8 cellular contexts compared by ENCODE assay signal in the genomic region with DNA sequence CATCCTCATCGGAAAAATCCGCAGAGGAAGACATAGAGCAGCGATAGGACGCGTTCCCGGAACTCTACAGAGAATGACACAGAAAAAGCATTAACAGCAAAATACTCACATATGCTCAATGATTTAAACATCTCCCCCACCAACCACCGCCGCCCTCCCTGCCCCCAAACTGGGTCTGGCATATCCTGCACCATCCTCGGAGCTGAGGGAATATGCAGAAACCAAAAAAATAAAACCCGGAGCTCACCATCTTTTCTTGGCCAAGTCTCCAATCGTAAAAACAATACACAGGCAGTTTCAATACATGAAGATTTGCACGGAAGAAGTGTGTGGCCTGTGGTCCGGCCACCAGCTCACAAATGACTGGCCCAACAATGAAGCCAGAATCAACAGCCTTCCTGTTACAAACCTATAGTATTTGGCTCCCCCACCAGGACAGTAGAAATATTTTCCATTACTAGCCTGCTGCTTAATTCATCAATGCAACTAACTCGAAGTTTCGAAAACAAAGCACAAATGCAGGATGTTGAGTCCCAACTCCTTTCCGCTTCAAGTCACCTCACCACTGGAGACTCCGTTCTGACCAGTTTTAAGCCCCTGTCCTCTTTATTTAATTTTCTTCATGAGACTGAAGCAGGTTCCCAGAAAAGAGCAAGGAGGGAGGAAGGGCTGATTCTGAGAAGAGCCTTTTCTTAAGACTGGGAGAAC.
DNase-seq lines count a peak whose midpoint lies in the region; ATAC-seq and TF ChIP-seq lines count a peak whose summit lies in the region.

No MANE protein-coding gene starts in this region.

- H3K9me3 ChIP-seq in gastroesophageal sphincter (no peaks in the 10 kb centered on the region), neural cell (ENCODE audit: low read length) (no peaks in the 10 kb centered on the region)

- peak overlapping the region; percentile 81 for H3K4me3 Mint-ChIP-seq in activated T-helper 1 cell treated with anti-CD3 and anti-CD28 coated beads, Interleukin-12 subunit alpha, Interleukin-12 subunit beta, Interleukin-2, Interleukin-4 antibody, amounts not matched to agents 30 ng/mL and 10 ng/mL and 1 ng/mL, durations not matched to agents 14 hours and 24 hours and 36 hours

- peaks cover 30% of the 10 kb centered on the region for H3K4me1 Mint-ChIP-seq in activated T-helper 1 cell treated with anti-CD3 and anti-CD28 coated beads, Interleukin-12 subunit alpha, Interleukin-12 subunit beta, Interleukin-2, Interleukin-4 antibody, amounts not matched to agents 30 ng/mL and 10 ng/mL and 1 ng/mL, durations not matched to agents 14 hours and 24 hours and 36 hours (ENCODE audit: low read depth)

- no peaks in the 10 kb centered on the region for H3K9me2 ChIP-seq in neural cell (ENCODE audit: insufficient read depth, low read length)

- H4K20me1 ChIP-seq in neural cell (ENCODE audit: insufficient read depth), result no peaks in the 10 kb centered on the region

- DNase-seq in Caki2 (ENCODE audit: low read depth), result peak; percentile 88
- peak; percentile 77 for DNase-seq in NCI-H345 treated with DMSO at 0.1 percent for 48 hours (lab: John Stamatoyannopoulos, UW; ENCODE audit: unreplicated experiment)
- DNase-seq in activated T-helper 1 cell treated with anti-CD3 and anti-CD28 coated beads, Interleukin-12 subunit alpha, Interleukin-12 subunit beta, Interleukin-2, Interleukin-4 antibody, amounts not matched to agents 30 ng/mL and 10 ng/mL and 1 ng/mL, durations not matched to agents 14 hours and 24 hours and 36 hours (ENCODE audit: low spot score), result peak; percentile 37
- no peak for DNase-seq in GOT3 (lab: John Stamatoyannopoulos, UW)

- no peaks in the 10 kb centered on the region for H3K27me3 ChIP-seq in gastroesophageal sphincter
- H3K27me3 ChIP-seq in neural cell (ENCODE audit: insufficient read depth, low read depth, low read length), result no peaks in the 10 kb centered on the region

- H3K9ac ChIP-seq in neural cell (ENCODE audit: low read length), result peak overlapping the region; percentile 67

- TF ChIP-seq EP300 in gastroesophageal sphincter (IDR thresholded peaks at IDR 0.05) (no peak), neural cell (conservative IDR thresholded peaks at IDR 0.05; ENCODE audit: poor library complexity, severe bottlenecking) (peak; percentile 67)

- peak; percentile 95 for ATAC-seq in GM18907 (IDR thresholded peaks at IDR 0.05; ENCODE audit: unreplicated experiment)
- ATAC-seq in HG03064 (IDR thresholded peaks at IDR 0.05; ENCODE audit: low read depth, unreplicated experiment), result peak; percentile 94
- ATAC-seq in gastroesophageal sphincter, result peak; percentile 87

- TF ChIP-seq RAD21 in neural cell (conservative IDR thresholded peaks at IDR 0.05), result peak; percentile 87

- H3F3A ChIP-seq in neural cell (ENCODE audit: insufficient read depth, low read length, poor library complexity, severe bottlenecking), result no peaks in the 10 kb centered on the region

- peak overlapping the region; percentile 53 for H3K4me2 ChIP-seq in neural cell (ENCODE audit: low read length)

- 2 to 3% methylated on average over 11 to 14 of the region's 17 CpGs for WGBS in gastroesophageal sphincter (ENCODE audit: low coverage in 1 of 2), 2 donors

- peak overlapping the region; percentile 78 for H3K27ac Mint-ChIP-seq in activated T-helper 1 cell treated with anti-CD3 and anti-CD28 coated beads, Interleukin-12 subunit alpha, Interleukin-12 subunit beta, Interleukin-2, Interleukin-4 antibody, amounts not matched to agents 30 ng/mL and 10 ng/mL and 1 ng/mL, durations not matched to agents 14 hours and 24 hours and 36 hours

- H3K79me2 ChIP-seq in neural cell (replicated peaks; ENCODE audit: insufficient read depth, low read length), result peaks cover 13% of the 10 kb centered on the region

- H3K36me3 Mint-ChIP-seq in activated T-helper 1 cell treated with anti-CD3 and anti-CD28 coated beads, Interleukin-12 subunit alpha, Interleukin-12 subunit beta, Interleukin-2, Interleukin-4 antibody, amounts not matched to agents 30 ng/mL and 10 ng/mL and 1 ng/mL, durations not matched to agents 14 hours and 24 hours and 36 hours (ENCODE audit: low read depth), result peaks cover 5% of the 10 kb centered on the region

- H3K4me1 ChIP-seq in gastroesophageal sphincter, result peaks cover 0 to 32% (median 0%) of the 10 kb centered on the region in 3 donors

- peak; percentile 38 to 75 (median 72) for TF ChIP-seq CTCF in gastroesophageal sphincter (IDR thresholded peaks at IDR 0.05)
- TF ChIP-seq CTCF in neural cell (IDR thresholded peaks at IDR 0.05; ENCODE audit: poor library complexity, severe bottlenecking), result peak; percentile 92

- H3K9me3 Mint-ChIP-seq in activated T-helper 1 cell treated with anti-CD3 and anti-CD28 coated beads, Interleukin-12 subunit alpha, Interleukin-12 subunit beta, Interleukin-2, Interleukin-4 antibody, amounts not matched to agents 30 ng/mL and 10 ng/mL and 1 ng/mL, durations not matched to agents 14 hours and 24 hours and 36 hours, result no peaks in the 10 kb centered on the region

- in situ Hi-C loops in Caki2 (cut with HindIII; ENCODE audit: low pct_unique_long_range_greater_than_20kb, low sequenced_read_pairs), result no loop called here

- peak overlapping the region; percentile 3 to 71 (median 57) for H3K27ac ChIP-seq in gastroesophageal sphincter
- H3K27ac ChIP-seq in neural cell (ENCODE audit: low read length), result no peak overlapping the region

- peaks cover 24% of the 10 kb centered on the region for H3K27me3 Mint-ChIP-seq in activated T-helper 1 cell treated with anti-CD3 and anti-CD28 coated beads, Interleukin-12 subunit alpha, Interleukin-12 subunit beta, Interleukin-2, Interleukin-4 antibody, amounts not matched to agents 30 ng/mL and 10 ng/mL and 1 ng/mL, durations not matched to agents 14 hours and 24 hours and 36 hours (ENCODE audit: insufficient read depth)

- H2AFZ ChIP-seq in neural cell (ENCODE audit: low read depth, low read length), result peak overlapping the region; percentile 74

- H3K4me3 ChIP-seq in gastroesophageal sphincter, result peak overlapping the region; percentile 39 to 54
- peak overlapping the region; percentile 73 for H3K4me3 ChIP-seq in neural cell (ENCODE audit: low read length)

- no peak for TF ChIP-seq POLR2A in gastroesophageal sphincter (IDR thresholded peaks at IDR 0.05)

- no peaks in the 10 kb centered on the region for H3K36me3 ChIP-seq in gastroesophageal sphincter
- H3K36me3 ChIP-seq in neural cell (ENCODE audit: insufficient read depth, low read length), result no peaks in the 10 kb centered on the region

- intact Hi-C loops in activated T-helper 1 cell treated with anti-CD3 and anti-CD28 coated beads, Interleukin-12 subunit alpha, Interleukin-12 subunit beta, Interleukin-2, Interleukin-4 antibody, amounts not matched to agents 30 ng/mL and 10 ng/mL and 1 ng/mL, durations not matched to agents 14 hours and 24 hours and 36 hours (cut with micrococcal nuclease), result loop anchor here (1.0 to 5.0 kb wide), 8 partner anchors 39 to 493 kb away; a partner anchor contains a TSS

TF ChIP-seq in neural cell, 6 proteins besides CTCF, POLR2A, EP300 and RAD21:
- TF ChIP-seq MXI1 (conservative IDR thresholded peaks at IDR 0.05; ENCODE audit: poor library complexity, severe bottlenecking), result peak; percentile 34
- peak; percentile 86 for TF ChIP-seq SMC3 (conservative IDR thresholded peaks at IDR 0.05; ENCODE audit: poor library complexity)
- TF ChIP-seq, protein P1, sequence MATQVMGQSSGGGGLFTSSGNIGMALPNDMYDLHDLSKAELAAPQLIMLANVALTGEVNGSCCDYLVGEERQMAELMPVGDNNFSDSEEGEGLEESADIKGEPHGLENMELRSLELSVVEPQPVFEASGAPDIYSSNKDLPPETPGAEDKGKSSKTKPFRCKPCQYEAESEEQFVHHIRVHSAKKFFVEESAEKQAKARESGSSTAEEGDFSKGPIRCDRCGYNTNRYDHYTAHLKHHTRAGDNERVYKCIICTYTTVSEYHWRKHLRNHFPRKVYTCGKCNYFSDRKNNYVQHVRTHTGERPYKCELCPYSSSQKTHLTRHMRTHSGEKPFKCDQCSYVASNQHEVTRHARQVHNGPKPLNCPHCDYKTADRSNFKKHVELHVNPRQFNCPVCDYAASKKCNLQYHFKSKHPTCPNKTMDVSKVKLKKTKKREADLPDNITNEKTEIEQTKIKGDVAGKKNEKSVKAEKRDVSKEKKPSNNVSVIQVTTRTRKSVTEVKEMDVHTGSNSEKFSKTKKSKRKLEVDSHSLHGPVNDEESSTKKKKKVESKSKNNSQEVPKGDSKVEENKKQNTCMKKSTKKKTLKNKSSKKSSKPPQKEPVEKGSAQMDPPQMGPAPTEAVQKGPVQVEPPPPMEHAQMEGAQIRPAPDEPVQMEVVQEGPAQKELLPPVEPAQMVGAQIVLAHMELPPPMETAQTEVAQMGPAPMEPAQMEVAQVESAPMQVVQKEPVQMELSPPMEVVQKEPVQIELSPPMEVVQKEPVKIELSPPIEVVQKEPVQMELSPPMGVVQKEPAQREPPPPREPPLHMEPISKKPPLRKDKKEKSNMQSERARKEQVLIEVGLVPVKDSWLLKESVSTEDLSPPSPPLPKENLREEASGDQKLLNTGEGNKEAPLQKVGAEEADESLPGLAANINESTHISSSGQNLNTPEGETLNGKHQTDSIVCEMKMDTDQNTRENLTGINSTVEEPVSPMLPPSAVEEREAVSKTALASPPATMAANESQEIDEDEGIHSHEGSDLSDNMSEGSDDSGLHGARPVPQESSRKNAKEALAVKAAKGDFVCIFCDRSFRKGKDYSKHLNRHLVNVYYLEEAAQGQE (IDR thresholded peaks at IDR 0.05; ENCODE audit: borderline replicate concordance), result no peak
